ENCODE assay signal across 8 cellular contexts in the genomic region with DNA sequence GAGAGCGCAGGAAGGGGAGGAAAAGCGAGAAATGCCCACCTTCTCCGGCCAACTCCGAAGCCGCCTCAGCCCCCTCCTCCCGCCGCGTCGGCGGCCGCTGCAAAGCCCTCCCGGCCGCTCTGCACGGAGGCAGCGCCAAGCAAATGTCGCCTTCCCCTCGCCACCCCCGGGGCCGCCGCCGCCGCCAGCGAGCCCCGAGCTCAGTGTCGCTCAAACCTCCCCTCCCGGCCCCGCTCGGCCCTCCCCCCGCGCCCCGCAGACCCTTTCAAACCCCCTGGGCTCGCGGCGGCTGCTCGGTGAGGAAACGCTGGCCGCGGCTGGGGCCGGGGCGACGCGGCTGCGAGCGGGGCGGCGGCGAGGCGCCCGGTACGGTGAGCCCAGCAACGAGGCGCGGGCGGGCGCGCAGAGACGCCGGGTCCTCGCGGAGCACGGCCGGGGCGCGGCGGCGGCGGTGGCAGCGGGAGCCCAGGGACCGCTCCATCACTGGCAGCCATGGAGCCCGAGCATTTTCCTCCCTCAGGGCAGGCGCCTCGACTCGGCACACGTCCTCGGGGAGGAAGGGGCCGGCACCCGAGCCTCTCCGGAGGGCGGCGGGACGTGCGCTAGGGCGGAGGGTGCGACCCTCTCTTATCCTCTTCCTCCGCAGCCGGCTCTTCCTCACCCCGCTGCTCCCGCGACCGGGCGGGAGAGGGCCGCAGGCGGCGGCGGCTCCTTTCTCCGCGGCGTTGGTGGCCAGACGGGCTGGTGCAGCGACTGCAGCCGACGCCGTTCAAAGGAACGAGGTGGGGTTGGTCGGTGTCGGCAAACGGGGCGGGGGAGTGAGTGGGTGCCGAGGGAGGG. TPM values are rescaled to one million over a fixed set of nuclear protein-coding genes. Genes with fewer than 3 reads are reported as not detected.
DNase-seq lines count a peak whose midpoint lies in the region; ATAC-seq, FAIRE-seq and TF ChIP-seq lines count a peak whose summit lies in the region.

No MANE protein-coding gene starts in this region.

- ATAC-seq in HG02943 (IDR thresholded peaks at IDR 0.05; ENCODE audit: low read depth, unreplicated experiment), result peak; percentile 25

- peak overlapping the region; percentile 97 for H3K27ac ChIP-seq in kidney (ENCODE audit: low read depth in 2 of 2, low read length in 2 of 2)

- H3K4me3 Mint-ChIP-seq in brain, result peak overlapping the region; percentile 92 to 99 (median 95)

- intact Hi-C loops in kidney (cut with DNase I), result no loop called here

- no peak for TF ChIP-seq CTCF in brain (conservative IDR thresholded peaks at IDR 0.05)
- no peak for TF ChIP-seq CTCF in kidney (IDR thresholded peaks at IDR 0.05; ENCODE audit: borderline replicate concordance, extremely low read depth, insufficient read depth)

- H3K9me3 Mint-ChIP-seq in brain, result no peaks in the 10 kb centered on the region

- H3K27ac Mint-ChIP-seq in brain, result peak overlapping the region; percentile 95 to 100 (median 97)

- peaks cover 57% of the 10 kb centered on the region for H3K4me1 Mint-ChIP-seq in brain

- H3K36me3 ChIP-seq in kidney (ENCODE audit: control insufficient read depth in 1 of 2, insufficient read depth in 2 of 2, low read length in 2 of 2), result no peaks in the 10 kb centered on the region

- H3K9me3 ChIP-seq in kidney (ENCODE audit: control insufficient read depth in 1 of 2, low read length in 2 of 2), result no peaks in the 10 kb centered on the region

- no peak for FAIRE-seq in kidney (lab: Jason Lieb, UNC)

- peaks cover 24 to 29% of the 10 kb centered on the region in 2 donors for H3K4me1 ChIP-seq in kidney (ENCODE audit: control insufficient read depth in 1 of 2, insufficient read depth in 1 of 2, low read depth in 1 of 2, low read length in 2 of 2)

- DNase-seq in DMS 273 (lab: John Stamatoyannopoulos, UW; ENCODE audit: unreplicated experiment) (peak; percentile 59), DMS 273 treated with DMSO at 0.1 percent for 48 hours (lab: John Stamatoyannopoulos, UW) (no peak), T follicular helper cell (ENCODE audit: low read depth) (peak; percentile 21), kidney (peak; percentile 80), OCI-M1 (lab: John Stamatoyannopoulos, UW) (no peak)
- DNase-seq in stimulated activated CD4-positive, alpha-beta T cell treated with anti-CD3 and anti-CD28 coated beads, Interleukin-4, amount 100 ng/mL, for 1 hour, result peak; percentile 46

- H3K27me3 Mint-ChIP-seq in brain, result peaks cover 8% of the 10 kb centered on the region

- H3K36me3 Mint-ChIP-seq in brain, result peaks cover 32% of the 10 kb centered on the region

- peak overlapping the region; percentile 82 to 85 for H3K4me3 ChIP-seq in kidney (ENCODE audit: low read length in 2 of 2)

- H3K9ac ChIP-seq in kidney (ENCODE audit: low read length in 2 of 2), result peak overlapping the region; percentile 69 to 85

RNA-seq across cellular contexts. Expression of a gene that starts 0.5 kb away (rescaled TPM):
- polyA plus RNA-seq in brain (ENCODE audit: insufficient read depth, low read depth, low replicate concordance) (120 TPM), kidney (ENCODE audit: insufficient read depth, low read depth, low replicate concordance) (163 TPM)
- total RNA-seq in kidney, result 349 TPM

Comparison
In these comparisons a context has a peak if more than half of its experiments do, and no peak if none do; other contexts are left out.
1. DNase-seq: peak in DMS 273 (single experiment), T follicular helper cell (single experiment), kidney (single experiment) and stimulated activated CD4-positive, alpha-beta T cell treated with anti-CD3 and anti-CD28 coated beads, Interleukin-4, amount 100 ng/mL, for 1 hour (single experiment); none in DMS 273 treated with DMSO at 0.1 percent for 48 hours (single experiment) and OCI-M1 (single experiment).